ENCODE assay signal across 8 cellular contexts in genomic region chr19:12668937-12669271, GRCh38. TPM values are rescaled to one million over a fixed set of nuclear protein-coding genes. Genes with fewer than 3 reads are reported as not detected.
A peak's percentile ranks its signal among the peaks of the same experiment; 100 is the strongest.
DNase-seq lines count a peak whose midpoint lies in the region; ATAC-seq and TF ChIP-seq lines count a peak whose summit lies in the region.

No MANE protein-coding gene starts in this region.

- H3K27ac Mint-ChIP-seq in activated naive CD4-positive, alpha-beta T cell treated with anti-CD3 and anti-CD28 coated beads, Interleukin-2, amount 50 U/mL, for 72 hours: peak overlapping the region; percentile 98 to 100

- H3K79me2 ChIP-seq in parathyroid adenoma: peaks cover 5% of the 10 kb centered on the region

- TF ChIP-seq POLR2A in vagina (IDR thresholded peaks at IDR 0.05): no peak

- peak overlapping the region; percentile 100 for H3K4me2 ChIP-seq in parathyroid adenoma (ENCODE audit: low read length)

- H3K9me3 Mint-ChIP-seq in activated naive CD4-positive, alpha-beta T cell treated with anti-CD3 and anti-CD28 coated beads, Interleukin-2, amount 50 U/mL, for 72 hours: no peaks in the 10 kb centered on the region

- H3K4me3 ChIP-seq in SJCRH30 (peak overlapping the region; percentile 86), parathyroid adenoma (ENCODE audit: low read depth, low read length) (peak overlapping the region; percentile 97), vagina (peak overlapping the region; percentile 77 to 83)

- H3K9ac ChIP-seq in parathyroid adenoma: peak overlapping the region; percentile 24

- no peaks in the 10 kb centered on the region for H3K27me3 ChIP-seq in SJCRH30
- no peaks in the 10 kb centered on the region for H3K27me3 ChIP-seq in parathyroid adenoma (ENCODE audit: control insufficient read depth, insufficient read depth, low read length)
- no peaks in the 10 kb centered on the region for H3K27me3 ChIP-seq in vagina

- H3K4me1 ChIP-seq in SJCRH30 (no peaks in the 10 kb centered on the region; the same call in 1 of the 2 replicates), parathyroid adenoma (peaks cover 10% of the 10 kb centered on the region), vagina (peaks cover 49% of the 10 kb centered on the region)

- TF ChIP-seq CTCF in parathyroid adenoma (IDR thresholded peaks at IDR 0.05) (no peak), vagina (IDR thresholded peaks at IDR 0.05) (no peak)

- intact Hi-C loops in Right ventricle myocardium superior (cut with DNase I) (no loop called here), vagina (cut with DNase I) (loop anchor here (1.0 to 10.0 kb wide), 2 partner anchors 12 to 54 kb away; partner anchors contain the start of genes DHPS, ZNF490 and ZNF791)

- H3K27ac ChIP-seq in SJCRH30: peak overlapping the region; percentile 87
- peak overlapping the region; percentile 95 for H3K27ac ChIP-seq in parathyroid adenoma
- peak overlapping the region; percentile 96 for H3K27ac ChIP-seq in vagina

- H3K36me3 ChIP-seq in SJCRH30 (peaks cover 14% of the 10 kb centered on the region), parathyroid adenoma (ENCODE audit: control insufficient read depth, insufficient read depth, low read length) (no peaks in the 10 kb centered on the region), vagina (peaks cover 0 to 14% of the 10 kb centered on the region in 2 donors)

- H3K36me3 Mint-ChIP-seq in activated naive CD4-positive, alpha-beta T cell treated with anti-CD3 and anti-CD28 coated beads, Interleukin-2, amount 50 U/mL, for 72 hours: peaks cover 34 to 36% of the 10 kb centered on the region in 2 donors

- peak overlapping the region; percentile 75 for H2AFZ ChIP-seq in parathyroid adenoma

- H3K9me3 ChIP-seq in SJCRH30 (replicated peaks): no peaks in the 10 kb centered on the region
- H3K9me3 ChIP-seq in parathyroid adenoma (ENCODE audit: control insufficient read depth, low read length): no peaks in the 10 kb centered on the region
- H3K9me3 ChIP-seq in vagina: no peaks in the 10 kb centered on the region

- DNase-seq in DMS53 (lab: John Stamatoyannopoulos, UW) (peak; percentile 60), DMS53 treated with DMSO at 0.1 percent for 48 hours (lab: John Stamatoyannopoulos, UW; ENCODE audit: unreplicated experiment) (no peak), SJCRH30 (peak; percentile 56 to 58), Right ventricle myocardium superior (peak; percentile 68), vagina (ENCODE audit: extremely low spot score in 2 of 2) (no peak)
- peak in 1 of 2 donors; percentile 70 for DNase-seq in activated naive CD4-positive, alpha-beta T cell treated with anti-CD3 and anti-CD28 coated beads, Interleukin-2, amount 50 U/mL, for 72 hours (ENCODE audit: low spot score in 2 of 2)

- peak; percentile 15 to 35 for ATAC-seq in activated naive CD4-positive, alpha-beta T cell treated with anti-CD3 and anti-CD28 coated beads, Interleukin-2, amount 50 U/mL, for 72 hours
- ATAC-seq in Right ventricle myocardium superior (ENCODE audit: poor library complexity): peak; percentile 1
- no peak for ATAC-seq in GM21526 (IDR thresholded peaks at IDR 0.05; ENCODE audit: low FRiP score, unreplicated experiment)

RNA-seq across cellular contexts. Expression of gene WDR83, which starts 2.3 kb away (rescaled TPM):
- 11.4 and 11.9 TPM in 2 replicates for total RNA-seq in SJCRH30 (2014; rRNA removed; shearing (Covaris generic))
- 10 to 100 TPM; 14.9 to 21.8 TPM for total RNA-seq in activated naive CD4-positive, alpha-beta T cell treated with anti-CD3 and anti-CD28 coated beads, Interleukin-2, amount 50 U/mL, for 72 hours
- 6.5 TPM for total RNA-seq in Right ventricle myocardium superior
- total RNA-seq in vagina: 8.3 TPM

RNA-seq across cellular contexts. Expression of gene MAN2B1, which starts 2.4 kb away (rescaled TPM):
- total RNA-seq in SJCRH30 (2014; rRNA removed; shearing (Covaris generic)): 31.4 and 34.6 TPM in 2 replicates
- 100 to 1,000 TPM; 136 to 174 TPM for total RNA-seq in activated naive CD4-positive, alpha-beta T cell treated with anti-CD3 and anti-CD28 coated beads, Interleukin-2, amount 50 U/mL, for 72 hours
- total RNA-seq in Right ventricle myocardium superior (33.2 TPM), vagina (49.1 TPM)

RNA-seq across cellular contexts. Expression of gene DHPS, which starts 12.8 kb away (rescaled TPM):
- total RNA-seq in SJCRH30 (2014; rRNA removed; shearing (Covaris generic)): 116 and 128 TPM in 2 replicates
- 100 to 1,000 TPM; 148 to 193 TPM for total RNA-seq in activated naive CD4-positive, alpha-beta T cell treated with anti-CD3 and anti-CD28 coated beads, Interleukin-2, amount 50 U/mL, for 72 hours
- total RNA-seq in Right ventricle myocardium superior (42.9 TPM), vagina (119 TPM)

RNA-seq across cellular contexts. Expression of gene GNG14, which starts 18.9 kb away (rescaled TPM):
- total RNA-seq in SJCRH30 (2014; rRNA removed; shearing (Covaris generic)): 1.8 TPM in 1 of 2 replicates, not detected in the other
- not detected for total RNA-seq in activated naive CD4-positive, alpha-beta T cell treated with anti-CD3 and anti-CD28 coated beads, Interleukin-2, amount 50 U/mL, for 72 hours
- total RNA-seq in Right ventricle myocardium superior (not detected), vagina (not detected)

RNA-seq across cellular contexts. Expression of gene FBXW9, which starts 27.5 kb away (rescaled TPM):
- total RNA-seq in SJCRH30 (2014; rRNA removed; shearing (Covaris generic)): 7.8 and 8.3 TPM in 2 replicates
- 1 to 10 TPM; 7.1 to 9.5 TPM for total RNA-seq in activated naive CD4-positive, alpha-beta T cell treated with anti-CD3 and anti-CD28 coated beads, Interleukin-2, amount 50 U/mL, for 72 hours
- total RNA-seq in Right ventricle myocardium superior (2.0 TPM), vagina (5.6 TPM)

Comparison
In these comparisons a context has a peak if more than half of its experiments do, and no peak if none do; other contexts are left out.
1. DNase-seq: peak in DMS53 (single experiment), SJCRH30 (2 of 2) and Right ventricle myocardium superior (single experiment); none in DMS53 treated with DMSO at 0.1 percent for 48 hours (single experiment) and vagina (0 of 2).
2. Peak in every context shown above with its lines, with median percentiles within 50 percentile points of each other: H3K27ac ChIP-seq and H3K4me3 ChIP-seq.